8 cellular contexts compared by ENCODE assay signal in genomic region chr19:45643024-45643926, GRCh38. TPM values are rescaled to one million over a fixed set of nuclear protein-coding genes. Genes with fewer than 3 reads are reported as not detected.
DNase-seq lines count a peak whose midpoint lies in the region; ATAC-seq and TF ChIP-seq lines count a peak whose summit lies in the region.

No MANE protein-coding gene starts in this region.

- TF ChIP-seq CTCF in GM13976 (IDR thresholded peaks at IDR 0.05; ENCODE audit: borderline replicate concordance, control extremely low read depth, extremely low read depth, insufficient read depth, missing control alignments) = peak; percentile 99

- in situ Hi-C loops in GM13976 (cut with MboI; ENCODE audit: low sequenced_read_pairs, unreplicated experiment) (no loop called here), KBM-7 (cut with MboI; ENCODE audit: low pct_unique_long_range_greater_than_20kb, low sequenced_read_pairs) (no loop called here)

- ATAC-seq in HG03520 (IDR thresholded peaks at IDR 0.05; ENCODE audit: unreplicated experiment) = no peak

- peak; percentile 87 for DNase-seq in GM13976 (ENCODE audit: low spot score)
- DNase-seq in KBM-7 = peak; percentile 93
- DNase-seq in OCI-M2 (lab: John Stamatoyannopoulos, UW; ENCODE audit: unreplicated experiment) = peak; percentile 88
- DNase-seq in activated T-cell treated with anti-CD3 and anti-CD28 coated beads for 48 hours (ENCODE audit: low read depth) = peak; percentile 95
- DNase-seq in erythroblast (lab: John Stamatoyannopoulos, UW) = peak; percentile 84 to 92
- peak; percentile 83 for DNase-seq in myocyte (ENCODE audit: low read depth)
- DNase-seq in stimulated activated CD8-positive, alpha-beta memory T cell treated with anti-CD3 and anti-CD28 coated beads, Interleukin-7, amount 100 ng/mL, for 4 hours (ENCODE audit: low read depth in 2 of 2) = peak; percentile 80 to 81

- TF ChIP-seq POLR2A in erythroblast (IDR thresholded peaks at IDR 0.05; ENCODE audit: low read length) = no peak

RNA-seq across cellular contexts. Expression of gene EML2, which starts 4.1 kb away (rescaled TPM):
- total RNA-seq in myocyte = 24.7 and 25.5 TPM in 2 replicates
- polyA plus RNA-seq in myocyte (2012) = 36.0 TPM

RNA-seq across cellular contexts. Expression of gene GIPR, which starts 24.7 kb away (rescaled TPM):
- 0.37 TPM in 1 of 2 replicates, not detected in the other for total RNA-seq in myocyte
- 0.33 TPM for polyA plus RNA-seq in myocyte (2012)

RNA-seq across cellular contexts. Expression of gene GPR4, which starts 41.3 kb away (rescaled TPM):
- total RNA-seq in myocyte = not detected in 2 replicates
- polyA plus RNA-seq in myocyte (2012) = not detected

RNA-seq across cellular contexts. Expression of gene SNRPD2, which starts 48.5 kb away (rescaled TPM):
- 132 and 143 TPM in 2 replicates for total RNA-seq in myocyte
- 436 TPM for polyA plus RNA-seq in myocyte (2012)

RNA-seq across cellular contexts. Expression of gene QPCTL, which starts 49.2 kb away (rescaled TPM):
- total RNA-seq in myocyte = 11.2 and 16.6 TPM in 2 replicates
- polyA plus RNA-seq in myocyte (2012) = 14.2 TPM
